8 cellular contexts compared by ENCODE assay signal in the genomic region with DNA sequence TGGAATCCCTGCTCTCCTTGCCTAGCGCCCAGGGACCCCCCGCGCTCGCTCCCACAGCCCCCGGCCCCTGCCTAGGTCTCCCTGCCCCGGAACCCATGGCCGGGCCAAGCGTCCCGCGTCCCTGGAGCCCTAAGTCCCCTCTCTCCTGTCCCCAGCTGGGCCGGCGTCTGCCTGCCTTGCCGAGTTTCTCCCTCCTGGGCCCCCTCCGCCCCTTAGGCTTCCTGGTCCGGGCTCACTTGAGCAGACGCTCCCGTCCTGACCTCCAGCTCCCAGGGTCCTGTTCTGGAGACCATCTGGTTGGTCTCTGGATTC. TPM values are rescaled to one million over a fixed set of nuclear protein-coding genes. Genes with fewer than 3 reads are reported as not detected.
A peak's percentile ranks its signal among the peaks of the same experiment; 100 is the strongest.
DNase-seq lines count a peak whose midpoint lies in the region; ATAC-seq and TF ChIP-seq lines count a peak whose summit lies in the region.

No MANE protein-coding gene starts in this region.

- DNase-seq in BE2C: peak; percentile 16
- DNase-seq in HFF-Myc (ENCODE audit: extremely low read depth, low read depth): no peak
- DNase-seq in left kidney (ENCODE audit: low read depth, low spot score): peak; percentile 29
- no peak for DNase-seq in tibial artery
- DNase-seq in OCI-M2 (lab: John Stamatoyannopoulos, UW; ENCODE audit: unreplicated experiment): no peak
- DNase-seq in T1000 (lab: John Stamatoyannopoulos, UW): no peak

- H3K36me3 ChIP-seq in BE2C: peaks cover 13% of the 10 kb centered on the region
- peaks cover 0 to 24% (median 9%) of the 10 kb centered on the region in 3 donors for H3K36me3 ChIP-seq in tibial artery

- H3K36me3 Mint-ChIP-seq in activated naive CD8-positive, alpha-beta T cell: peaks cover 5% of the 10 kb centered on the region

- H3K9me3 ChIP-seq in BE2C (no peaks in the 10 kb centered on the region), tibial artery (no peaks in the 10 kb centered on the region)

- no peaks in the 10 kb centered on the region for H3K27me3 ChIP-seq in BE2C
- H3K27me3 ChIP-seq in tibial artery: no peaks in the 10 kb centered on the region

- TF ChIP-seq CTCF in BE2C (IDR thresholded peaks at IDR 0.05; ENCODE audit: low read depth, low read length): no peak
- TF ChIP-seq CTCF in HFF-Myc (IDR thresholded peaks at IDR 0.05; ENCODE audit: low read depth, low read length, missing control alignments): no peak
- no peak for TF ChIP-seq CTCF in tibial artery (IDR thresholded peaks at IDR 0.05)

- H3K27ac Mint-ChIP-seq in activated naive CD8-positive, alpha-beta T cell: peak overlapping the region; percentile 83

- peak overlapping the region; percentile 61 to 67 for H3K27ac ChIP-seq in tibial artery

- H3K4me3 ChIP-seq in BE2C (ENCODE audit: low read depth, low read length): peak overlapping the region; percentile 78
- H3K4me3 ChIP-seq in HFF-Myc (replicated peaks; ENCODE audit: low read depth, low read length): peak overlapping the region; percentile 92
- peak overlapping the region; percentile 77 to 99 for H3K4me3 ChIP-seq in tibial artery

- intact Hi-C loops in tibial artery (cut with DNase I; ENCODE audit: low total_unique reads): loop anchor here (5.0 kb wide), 1 partner anchor 124 kb away; a partner anchor contains a TSS

- peak overlapping the region; percentile 94 for H3K4me3 Mint-ChIP-seq in activated naive CD8-positive, alpha-beta T cell

- no peaks in the 10 kb centered on the region for H3K9me3 Mint-ChIP-seq in activated naive CD8-positive, alpha-beta T cell (ENCODE audit: low read depth)

- H3K4me1 Mint-ChIP-seq in activated naive CD8-positive, alpha-beta T cell (ENCODE audit: low read depth): peaks cover 56% of the 10 kb centered on the region

- H3K4me1 ChIP-seq in BE2C (peaks cover 3% of the 10 kb centered on the region; the same call in 1 of the 2 replicates), tibial artery (peaks cover 0 to 40% (median 25%) of the 10 kb centered on the region in 4 donors)

- ATAC-seq in GM21381 (IDR thresholded peaks at IDR 0.05; ENCODE audit: unreplicated experiment): no peak

- H3K27me3 Mint-ChIP-seq in activated naive CD8-positive, alpha-beta T cell: no peaks in the 10 kb centered on the region

RNA-seq across cellular contexts. Expression of a gene that starts 0.6 kb away (rescaled TPM):
- polyA plus RNA-seq in BE2C (2012; ENCODE audit: insufficient read depth, insufficient read length, low read depth): 139 TPM

RNA-seq across cellular contexts. Expression of a gene that starts 7.8 kb away (rescaled TPM):
- polyA plus RNA-seq in BE2C (2012; ENCODE audit: insufficient read depth, insufficient read length, low read depth): not detected

RNA-seq across cellular contexts. Expression of a gene that starts 38.1 kb away (rescaled TPM):
- not detected for polyA plus RNA-seq in BE2C (2012; ENCODE audit: insufficient read depth, insufficient read length, low read depth)

RNA-seq across cellular contexts. Expression of a gene that starts 50.5 kb away (rescaled TPM):
- polyA plus RNA-seq in BE2C (2012; ENCODE audit: insufficient read depth, insufficient read length, low read depth): 1.9 TPM

Comparison
In these comparisons a context has a peak if more than half of its experiments do, and no peak if none do; other contexts are left out.
1. DNase-seq: peak in BE2C (single experiment) and left kidney (single experiment); none in HFF-Myc (single experiment), tibial artery (0 of 2), OCI-M2 (single experiment) and T1000 (single experiment).
2. Peak in every context shown above with its lines, with median percentiles within 50 percentile points of each other: H3K4me3 ChIP-seq.